Comparison of ENCODE assay signal across 28 cellular contexts in the genomic region with DNA sequence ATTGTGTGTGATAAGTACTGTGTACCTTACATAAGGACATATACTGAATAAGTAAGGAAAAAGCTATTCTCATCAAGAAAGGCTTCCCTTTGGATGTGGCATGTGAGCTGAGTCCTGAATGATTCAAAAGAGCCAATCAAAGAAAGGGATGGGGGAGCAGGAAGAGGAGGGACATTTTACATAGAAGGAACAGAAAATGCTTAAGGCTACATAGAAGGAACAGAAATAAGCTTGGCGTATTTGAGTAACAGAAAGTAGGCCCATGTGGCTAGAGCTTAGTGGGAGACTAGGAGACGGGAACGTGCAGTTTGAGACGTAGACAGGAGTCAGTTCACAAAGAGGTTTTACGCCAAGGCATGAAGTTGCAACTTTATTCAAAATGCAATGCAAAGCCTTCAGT.
"Had no signal": no experiment of that assay in that cellular context is flagged by ENCODE, and none has a peak within 500 bp of the region (broad histone marks: within the 10 kb centered on the region; RNA-seq: fewer than 3 reads in every experiment).

No MANE protein-coding gene starts in this region.

- H3K9me3 Mint-ChIP-seq: activated CD4-positive, alpha-beta memory T cell treated with anti-CD3 and anti-CD28 coated beads for 36 hours; activated naive CD4-positive, alpha-beta T cell treated with anti-CD3 and anti-CD28 coated beads for 36 hours; activated naive CD8-positive, alpha-beta T cell treated with anti-CD3 and anti-CD28 coated beads for 36 hours; activated T-helper 1 cell treated with anti-CD3 and anti-CD28 coated beads, Interleukin-12 subunit alpha, Interleukin-12 subunit beta, Interleukin-2, Interleukin-4 antibody, amounts not matched to agents 30 ng/mL and 10 ng/mL and 1 ng/mL, durations not matched to agents 14 hours and 24 hours and 36 hours; brain; mesothelial cell of epicardium; naive B cell; nephron progenitor cell had no signal

- H3K27me3 ChIP-seq: ascending aorta, cardiac muscle cell, foreskin keratinocyte, heart right ventricle, ovary, tibial nerve had no signal

- H3K27ac Mint-ChIP-seq: activated CD4-positive, alpha-beta memory T cell treated with anti-CD3 and anti-CD28 coated beads for 36 hours; activated CD4-positive, alpha-beta T cell treated with anti-CD3 and anti-CD28 coated beads, Interleukin-2, amount 10 ng/mL, durations not matched to agents 24 days and 14 days; activated naive CD4-positive, alpha-beta T cell treated with anti-CD3 and anti-CD28 coated beads for 36 hours; activated naive CD8-positive, alpha-beta T cell treated with anti-CD3 and anti-CD28 coated beads for 36 hours; activated T-helper 1 cell treated with anti-CD3 and anti-CD28 coated beads, Interleukin-12 subunit alpha, Interleukin-12 subunit beta, Interleukin-2, Interleukin-4 antibody, amounts not matched to agents 30 ng/mL and 10 ng/mL and 1 ng/mL, durations not matched to agents 14 hours and 24 hours and 36 hours; brain; mesothelial cell of epicardium; naive B cell; nephron progenitor cell; T-helper 1 cell treated with Interleukin-12 subunit alpha and Interleukin-12 subunit beta and Interleukin-4 antibody, amounts not matched to agents 30 μg/mL and 1 μg/mL, for 36 hours had no signal

- H3K27ac ChIP-seq: ascending aorta, cardiac muscle cell, foreskin keratinocyte, ovary, prostate gland, WERI-Rb-1 had no signal

- H3K36me3 Mint-ChIP-seq: activated CD4-positive, alpha-beta memory T cell treated with anti-CD3 and anti-CD28 coated beads for 36 hours; brain; mesothelial cell of epicardium had no signal

- H3K9me3 ChIP-seq: ascending aorta, heart right ventricle, ovary, prostate gland, tibial nerve had no signal

- H3K4me3 Mint-ChIP-seq: activated CD4-positive, alpha-beta memory T cell treated with anti-CD3 and anti-CD28 coated beads for 36 hours; activated CD4-positive, alpha-beta T cell treated with anti-CD3 and anti-CD28 coated beads, Interleukin-2, amount 10 ng/mL, durations not matched to agents 24 days and 14 days; activated naive CD4-positive, alpha-beta T cell treated with anti-CD3 and anti-CD28 coated beads for 36 hours; activated naive CD8-positive, alpha-beta T cell treated with anti-CD3 and anti-CD28 coated beads for 36 hours; activated T-helper 1 cell treated with anti-CD3 and anti-CD28 coated beads, Interleukin-12 subunit alpha, Interleukin-12 subunit beta, Interleukin-2, Interleukin-4 antibody, amounts not matched to agents 30 ng/mL and 10 ng/mL and 1 ng/mL, durations not matched to agents 14 hours and 24 hours and 36 hours; brain; mesothelial cell of epicardium; naive B cell; nephron progenitor cell; T-helper 1 cell treated with Interleukin-12 subunit alpha and Interleukin-12 subunit beta and Interleukin-4 antibody, amounts not matched to agents 30 μg/mL and 1 μg/mL, for 36 hours had no signal

- DNase-seq: activated CD4-positive, alpha-beta memory T cell treated with anti-CD3 and anti-CD28 coated beads for 36 hours; activated CD4-positive, alpha-beta T cell treated with anti-CD3 and anti-CD28 coated beads, Interleukin-2, amount 10 ng/mL, durations not matched to agents 24 days and 14 days; activated CD4-positive, CD25-positive, alpha-beta regulatory T cell treated with anti-CD3 and anti-CD28 coated beads, Interleukin-2, amount 50 U/mL, for 72 hours; activated CD8-positive, alpha-beta memory T cell treated with anti-CD3 and anti-CD28 coated beads, Interleukin-2, amount 50 U/mL, for 4 hours; activated effector memory CD4-positive, alpha-beta T cell treated with anti-CD3 and anti-CD28 coated beads, Interleukin-2, amount 50 U/mL, for 16 hours; activated naive CD4-positive, alpha-beta T cell treated with anti-CD3 and anti-CD28 coated beads for 36 hours; activated naive CD8-positive, alpha-beta T cell treated with anti-CD3 and anti-CD28 coated beads for 36 hours; activated T-cell treated with anti-CD3 and anti-CD28 coated beads, Interleukin-2, amount 50 U/mL, for 1 hour; foreskin keratinocyte; heart right ventricle; naive B cell; nephron progenitor cell; ovary; stimulated activated CD4-positive, alpha-beta T cell treated with anti-CD3 and anti-CD28 coated beads, Interleukin-2, amount 100 ng/mL, for 48 hours; stimulated activated naive CD4-positive, alpha-beta T cell treated with Interleukin-2 at 50 U/mL for 16 hours; T-helper 9 cell; WERI-Rb-1 had no signal

- H3K36me3 ChIP-seq: ascending aorta, cardiac muscle cell, heart right ventricle, ovary, prostate gland, tibial nerve, WERI-Rb-1 had no signal

- ATAC-seq: esophagus mucosa, foreskin keratinocyte, left lobe of liver had no signal

- H3K4me1 ChIP-seq: ascending aorta, prostate gland had no signal

- H3K4me3 ChIP-seq: ascending aorta, cardiac muscle cell, coronary artery, heart right ventricle, ovary, prostate gland, tibial nerve had no signal
